In the genomic region with DNA sequence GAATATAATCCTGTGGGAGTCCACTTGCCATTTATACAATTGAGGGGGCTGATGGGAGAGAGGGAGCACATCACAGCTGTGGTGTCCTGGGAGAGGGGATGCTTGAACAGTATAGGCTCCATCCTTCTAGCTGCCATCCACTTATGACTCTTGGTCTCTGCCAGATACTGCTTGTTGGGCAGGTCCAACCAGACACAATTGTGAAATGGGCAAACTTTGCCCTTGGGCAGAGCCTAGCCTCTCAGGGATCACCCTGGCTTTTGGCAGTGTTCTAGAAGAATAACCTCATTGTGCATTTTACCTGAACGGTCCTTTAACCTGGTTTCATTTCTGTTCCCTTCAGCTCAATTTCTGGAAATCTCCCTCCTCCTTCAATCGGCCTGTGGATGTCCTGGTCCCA, we compare ENCODE assay signal across 3 cellular contexts.
TF ChIP-seq lines count a peak whose summit lies in the region.

No MANE protein-coding gene starts in this region.

TF ChIP-seq in liver, 16 proteins besides CTCF, POLR2A, EP300 and RAD21:
- TF ChIP-seq HNF4A (conservative IDR thresholded peaks at IDR 0.05) (peak; percentile 75 to 77), HNF4G (IDR thresholded peaks at IDR 0.05) (no peak)

TF ChIP-seq in HepG2, 621 proteins besides CTCF, POLR2A, EP300 and RAD21:
- no peak for TF ChIP-seq BHLHE40 (IDR thresholded peaks at IDR 0.05; ENCODE audit: low read length)
- TF ChIP-seq CREM (IDR thresholded peaks at IDR 0.05) = no peak
- no peak for TF ChIP-seq CREM (CRISPR knock-in tag; IDR thresholded peaks at IDR 0.05)

TF ChIP-seq in WTC11, 78 proteins besides CTCF, POLR2A, EP300 and RAD21:
- TF ChIP-seq ZNF423 (CRISPR knock-in tag; IDR thresholded peaks at IDR 0.05) (no peak), ATF1 (CRISPR knock-in tag; IDR thresholded peaks at IDR 0.05) (no peak), NR1H2 (CRISPR knock-in tag; IDR thresholded peaks at IDR 0.05) (no peak), USF1 (CRISPR knock-in tag; IDR thresholded peaks at IDR 0.05) (no peak), AR (CRISPR knock-in tag; IDR thresholded peaks at IDR 0.05) (no peak), CREM (CRISPR knock-in tag; IDR thresholded peaks at IDR 0.05) (no peak), TEAD4 (CRISPR knock-in tag; IDR thresholded peaks at IDR 0.05) (no peak), EMX1 (CRISPR knock-in tag; IDR thresholded peaks at IDR 0.05) (no peak)
TF ChIP-seq in WTC11: peak in this region for 0.
